ENCODE assay signal across 22 cellular contexts in the genomic region with DNA sequence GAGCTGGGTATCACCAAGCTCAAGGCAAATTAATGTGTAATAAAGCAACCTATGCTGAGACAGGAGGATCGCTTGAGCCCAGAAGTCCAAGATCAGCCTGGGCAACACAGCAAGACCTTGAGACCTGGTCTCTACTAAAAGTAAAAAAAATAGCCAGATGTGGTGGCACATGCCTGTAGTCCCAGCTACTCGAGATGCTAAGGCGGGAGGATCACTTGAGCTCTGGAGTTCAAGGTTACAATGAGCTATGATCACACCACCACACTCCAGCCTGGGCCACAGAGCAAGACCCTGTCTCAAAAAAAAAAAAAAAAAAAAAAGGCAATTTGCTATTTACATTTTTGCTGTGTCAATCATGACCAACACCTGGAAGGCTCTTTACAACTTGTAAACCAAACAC. TPM values are rescaled to one million over a fixed set of nuclear protein-coding genes. Genes with fewer than 3 reads are reported as not detected.
DNase-seq lines count a peak whose midpoint lies in the region; ATAC-seq and TF ChIP-seq lines count a peak whose summit lies in the region.
"Had no signal": no experiment of that assay in that cellular context is flagged by ENCODE, and none has a peak within 500 bp of the region (broad histone marks: within the 10 kb centered on the region; RNA-seq: fewer than 3 reads in every experiment).

No MANE protein-coding gene starts in this region.

- H3K4me2 ChIP-seq in BLaER1: peak overlapping the region; percentile 22; the same call in 1 of the 2 replicates
- H3K4me2 ChIP-seq in Karpas-422 (ENCODE audit: low read depth, low read length, poor library complexity, severe bottlenecking): peak overlapping the region; percentile 21

- peaks cover 98% of the 10 kb centered on the region for H3K79me2 ChIP-seq in Karpas-422 (ENCODE audit: low read length)

- no peak overlapping the region for H3K27ac ChIP-seq in BLaER1
- H3K27ac ChIP-seq in Karpas-422 (ENCODE audit: low read length): peak overlapping the region; percentile 23; the same call in 1 of the 2 replicates
- H3K27ac ChIP-seq: GM23248 had no signal

- H3K27me3 ChIP-seq in BLaER1 (no peaks in the 10 kb centered on the region), Karpas-422 (ENCODE audit: low read length) (no peaks in the 10 kb centered on the region)

- H3K9me2 ChIP-seq in Karpas-422 (replicated peaks; ENCODE audit: insufficient read depth, low read length): no peaks in the 10 kb centered on the region

- H3K27me3 Mint-ChIP-seq in WTC11 (ENCODE audit: low read depth): no peaks in the 10 kb centered on the region
- peaks cover 3% of the 10 kb centered on the region for H3K27me3 Mint-ChIP-seq in neural crest cell (ENCODE audit: low read depth)
- H3K27me3 Mint-ChIP-seq: CD4-positive, alpha-beta T cell had no signal

- no peak overlapping the region for H3K4me3 Mint-ChIP-seq in WTC11
- H3K4me3 Mint-ChIP-seq in neural crest cell: peak overlapping the region; percentile 39
- H3K4me3 Mint-ChIP-seq: CD4-positive, alpha-beta T cell; T-helper 1 cell treated with Interleukin-12 subunit alpha and Interleukin-12 subunit beta and Interleukin-4 antibody, amounts not matched to agents 30 μg/mL and 1 μg/mL, for 36 hours had no signal

- no peaks in the 10 kb centered on the region for H3K36me3 Mint-ChIP-seq in WTC11
- H3K36me3 Mint-ChIP-seq in neural crest cell (ENCODE audit: low read depth): no peaks in the 10 kb centered on the region

- H4K20me1 ChIP-seq in BLaER1: peaks cover 93% of the 10 kb centered on the region
- no peaks in the 10 kb centered on the region for H4K20me1 ChIP-seq in Karpas-422 (ENCODE audit: insufficient read depth, low read depth, low read length)

- H3K4me1 Mint-ChIP-seq in WTC11: peaks cover 50% of the 10 kb centered on the region
- H3K4me1 Mint-ChIP-seq in neural crest cell: peaks cover 30% of the 10 kb centered on the region

- DNase-seq in Karpas-422 (no peak), WTC11 (ENCODE audit: low spot score) (no peak), neural crest cell (ENCODE audit: low read depth, low spot score) (no peak), hypothalamus (lab: John Stamatoyannopoulos, UW) (no peak), NCI-H524 (lab: John Stamatoyannopoulos, UW) (no peak)
- DNase-seq: CD4-positive, alpha-beta T cell; COR-L47; DMS 273 treated with DMSO at 0.1 percent for 48 hours; DMS79 treated with DMSO at 0.1 percent for 48 hours; GM23248; HCEC 1CT; IMR-90; MG63; NCI-H1436 treated with DMSO at 0.1 percent for 48 hours; NCI-H1930; NCI-H510A; NCI-H748 treated with DMSO at 0.1 percent for 48 hours; PC-3; Right ventricle myocardium superior had no signal

- no peak overlapping the region; the same call in 1 of the 2 replicates for H3K27ac Mint-ChIP-seq in WTC11
- H3K27ac Mint-ChIP-seq in neural crest cell (ENCODE audit: unreplicated experiment): no peak overlapping the region
- H3K27ac Mint-ChIP-seq: CD4-positive, alpha-beta T cell; T-helper 1 cell treated with Interleukin-12 subunit alpha and Interleukin-12 subunit beta and Interleukin-4 antibody, amounts not matched to agents 30 μg/mL and 1 μg/mL, for 36 hours had no signal

- H3K4me1 ChIP-seq in BLaER1 (peaks cover 73% of the 10 kb centered on the region), Karpas-422 (ENCODE audit: low read length) (peaks cover 66% of the 10 kb centered on the region)

- no peaks in the 10 kb centered on the region for H3K9me3 Mint-ChIP-seq in WTC11
- no peaks in the 10 kb centered on the region for H3K9me3 Mint-ChIP-seq in neural crest cell
- H3K9me3 Mint-ChIP-seq: CD4-positive, alpha-beta T cell; T-helper 1 cell treated with Interleukin-12 subunit alpha and Interleukin-12 subunit beta and Interleukin-4 antibody, amounts not matched to agents 30 μg/mL and 1 μg/mL, for 36 hours had no signal

- no peak overlapping the region for H3K9ac ChIP-seq in BLaER1
- H3K9ac ChIP-seq in Karpas-422 (ENCODE audit: low read length): no peak overlapping the region
- H3K9ac ChIP-seq: GM23248 had no signal

- CTCF ChIA-PET in WTC11 (lab: Charles Lee): interaction anchor here (1.0 to 1.5 kb wide), 2 partner anchors 11 to 38 kb away, joined by 4 to 10 read pairs; no protein-coding TSS in a partner anchor

- H3K9me3 ChIP-seq in BLaER1 (peaks cover 12% of the 10 kb centered on the region; the same call in 1 of the 2 replicates), Karpas-422 (ENCODE audit: low read length) (no peaks in the 10 kb centered on the region)
- H3K9me3 ChIP-seq: MG63 had no signal

- ATAC-seq in WTC11 (no peak), HG02885 (IDR thresholded peaks at IDR 0.05; ENCODE audit: poor library complexity, unreplicated experiment) (no peak)
- ATAC-seq: PC-3 had no signal

- POLR2A ChIA-PET in WTC11 (lab: Charles Lee): interaction anchor here (0.8 kb wide), 1 partner anchor 36 kb away, joined by 9 read pairs; no protein-coding TSS in a partner anchor

- no peak overlapping the region for H2AFZ ChIP-seq in Karpas-422 (ENCODE audit: low read length)
- H2AFZ ChIP-seq: GM23248 had no signal

- TF ChIP-seq CTCF in WTC11 (IDR thresholded peaks at IDR 0.05): no peak
- no peak for TF ChIP-seq CTCF in neural crest cell (conservative IDR thresholded peaks at IDR 0.05)

- H3K4me3 ChIP-seq in BLaER1 (no peak overlapping the region), Karpas-422 (ENCODE audit: low read length) (no peak overlapping the region)
- H3K4me3 ChIP-seq: GM23248, MG63 had no signal

- H3K36me3 ChIP-seq in BLaER1 (peaks cover 21% of the 10 kb centered on the region), Karpas-422 (ENCODE audit: insufficient read depth, low read length) (peaks cover 9% of the 10 kb centered on the region; the same call in 1 of the 2 replicates)
- H3K36me3 ChIP-seq: MG63 had no signal

TF ChIP-seq in WTC11, 78 proteins besides CTCF, POLR2A, EP300 and RAD21:
- TF ChIP-seq ZNF121 (CRISPR knock-in tag; IDR thresholded peaks at IDR 0.05): peak; percentile 96
- no peak for TF ChIP-seq TCF7 (CRISPR knock-in tag; IDR thresholded peaks at IDR 0.05; ENCODE audit: low read depth)

RNA-seq across cellular contexts. Expression of gene STRBP, which starts 5.2 kb away (rescaled TPM):
- 129 and 137 TPM in 2 replicates for total RNA-seq in Karpas-422 (2014; rRNA removed; shearing (Covaris generic); ENCODE audit: low replicate concordance)
- 90.9 to 102 TPM (median 96.3 TPM) in 3 replicates for total RNA-seq in WTC11 (2021)
- total RNA-seq in neural crest cell: 58.9 and 66.5 TPM in 2 replicates
